26 cellular contexts compared by ENCODE assay signal in genomic region chr1:17790383-17791054, GRCh38. TPM values are rescaled to one million over a fixed set of nuclear protein-coding genes. Genes with fewer than 3 reads are reported as not detected.
"Had no signal": no experiment of that assay in that cellular context is flagged by ENCODE, and none has a peak within 500 bp of the region (broad histone marks: within the 10 kb centered on the region; RNA-seq: fewer than 3 reads in every experiment).

No MANE protein-coding gene starts in this region.

- H3K27ac Mint-ChIP-seq: naive thymus-derived CD4-positive, alpha-beta T cell; nephron progenitor cell; stimulated activated naive B cell treated with anti-CD40 and anti-IgM and Interleukin-4, amounts not matched to agents 10 μg/mL and 1 μg/mL and 100 μg/mL, for 72 hours; stimulated activated naive CD8-positive, alpha-beta T cell treated with anti-CD3 and anti-CD28 coated beads, Interleukin-15, amount 100 ng/mL, for 72 hours had no signal

- FAIRE-seq: endothelial cell of umbilical vein had no signal

- H3K36me3 Mint-ChIP-seq: naive thymus-derived CD4-positive, alpha-beta T cell; stimulated activated naive B cell treated with anti-CD40 and anti-IgM and Interleukin-4, amounts not matched to agents 10 μg/mL and 1 μg/mL and 100 μg/mL, for 72 hours had no signal

- H3K4me3 Mint-ChIP-seq: naive thymus-derived CD4-positive, alpha-beta T cell; nephron progenitor cell; stimulated activated naive B cell treated with anti-CD40 and anti-IgM and Interleukin-4, amounts not matched to agents 10 μg/mL and 1 μg/mL and 100 μg/mL, for 72 hours; stimulated activated naive CD8-positive, alpha-beta T cell treated with anti-CD3 and anti-CD28 coated beads, Interleukin-15, amount 100 ng/mL, for 72 hours had no signal

- H3K9me3 Mint-ChIP-seq: nephron progenitor cell; stimulated activated naive B cell treated with anti-CD40 and anti-IgM and Interleukin-4, amounts not matched to agents 10 μg/mL and 1 μg/mL and 100 μg/mL, for 72 hours; stimulated activated naive CD8-positive, alpha-beta T cell treated with anti-CD3 and anti-CD28 coated beads, Interleukin-15, amount 100 ng/mL, for 72 hours had no signal

- H3K27ac ChIP-seq: right atrium auricular region, sigmoid colon, skin epidermis, testis, tibial nerve, upper lobe of right lung, vagina had no signal

- DNase-seq: dermis blood vessel endothelial cell; erythroblast; foreskin melanocyte; hippocampal formation; kidney glomerular epithelial cell; mesendoderm; naive thymus-derived CD4-positive, alpha-beta T cell; nephron progenitor cell; posterior cingulate gyrus; sigmoid colon; stimulated activated CD4-positive, alpha-beta T cell treated with anti-CD3 and anti-CD28 coated beads, Interleukin-2, amount 100 ng/mL, for 24 hours; stimulated activated CD4-positive, alpha-beta T cell treated with anti-CD3 and anti-CD28 coated beads, Interleukin-4, amount 100 ng/mL, for 4 hours; stimulated activated naive B cell treated with anti-CD40 and anti-IgM and Interleukin-4, amounts not matched to agents 10 μg/mL and 1 μg/mL and 100 μg/mL, for 72 hours; stimulated activated naive CD8-positive, alpha-beta T cell treated with anti-CD3 and anti-CD28 coated beads, Interleukin-15, amount 100 ng/mL, for 72 hours; testis; upper lobe of right lung had no signal

- ATAC-seq: naive thymus-derived CD4-positive, alpha-beta T cell; stimulated activated naive B cell treated with anti-CD40 and anti-IgM and Interleukin-4, amounts not matched to agents 10 μg/mL and 1 μg/mL and 100 μg/mL, for 72 hours; stimulated activated naive CD8-positive, alpha-beta T cell treated with anti-CD3 and anti-CD28 coated beads, Interleukin-15, amount 100 ng/mL, for 72 hours; upper lobe of right lung had no signal

- H3K9me3 ChIP-seq: right atrium auricular region, sigmoid colon, testis, tibial nerve, upper lobe of right lung, vagina had no signal

- H3K4me3 ChIP-seq: right atrium auricular region, sigmoid colon, skin epidermis, testis, tibial nerve, upper lobe of right lung, vagina had no signal

- H3K36me3 ChIP-seq: right atrium auricular region, sigmoid colon, tibial nerve, upper lobe of right lung, vagina had no signal

- H3K4me1 Mint-ChIP-seq: stimulated activated naive B cell treated with anti-CD40 and anti-IgM and Interleukin-4, amounts not matched to agents 10 μg/mL and 1 μg/mL and 100 μg/mL, for 72 hours; stimulated activated naive CD8-positive, alpha-beta T cell treated with anti-CD3 and anti-CD28 coated beads, Interleukin-15, amount 100 ng/mL, for 72 hours had no signal

- H3K4me1 ChIP-seq: right atrium auricular region, testis, tibial nerve, upper lobe of right lung, vagina had no signal

- H3K27me3 ChIP-seq: right atrium auricular region, testis, vagina had no signal

RNA-seq across cellular contexts. Expression of gene ACTL8, which starts 35.4 kb away (rescaled TPM):
- total RNA-seq: dermis blood vessel endothelial cell; endothelial cell of umbilical vein; liver; lung microvascular endothelial cell; mononuclear cell; naive thymus-derived CD4-positive, alpha-beta T cell; osteocyte; right atrium auricular region; sigmoid colon; subcutaneous adipose tissue; tibial nerve; upper lobe of right lung; vagina had no signal
- polyA plus RNA-seq: endothelial cell of umbilical vein; liver; naive thymus-derived CD4-positive, alpha-beta T cell had no signal
